Comparison of ENCODE assay signal across 20 cellular contexts in the genomic region with DNA sequence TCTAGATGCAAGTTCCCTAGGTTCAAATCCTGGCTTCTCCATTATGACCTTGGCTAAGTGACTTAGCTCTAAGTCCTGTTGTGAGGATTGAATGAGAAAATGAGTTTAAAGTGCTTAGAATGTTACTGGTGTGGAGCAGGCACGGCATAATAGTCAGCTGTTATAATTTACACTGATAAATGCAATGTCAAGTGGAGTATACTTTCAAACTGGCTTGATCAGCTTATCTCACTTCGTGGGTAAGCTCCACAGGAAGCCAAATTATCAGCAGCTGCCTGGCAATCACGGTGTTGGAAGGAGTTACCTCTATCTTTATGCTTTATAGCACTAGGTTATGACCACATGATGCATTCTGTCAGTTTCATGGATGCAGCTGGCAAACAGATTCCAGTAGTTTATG.
"Had no signal": no experiment of that assay in that cellular context is flagged by ENCODE, and none has a peak within 500 bp of the region (broad histone marks: within the 10 kb centered on the region; RNA-seq: fewer than 3 reads in every experiment).

No MANE protein-coding gene starts in this region.

- H3K9me3 ChIP-seq: gastroesophageal sphincter, heart right ventricle, left lung, prostate gland, right atrium auricular region, upper lobe of right lung had no signal

- H3K4me1 ChIP-seq: gastroesophageal sphincter, heart right ventricle, left lung, prostate gland, right atrium auricular region, upper lobe of right lung had no signal

- H3K27ac ChIP-seq: gastroesophageal sphincter, heart right ventricle, left lung, prostate gland, right atrium auricular region, upper lobe of right lung had no signal

- DNase-seq: activated CD4-positive, alpha-beta memory T cell treated with anti-CD3 and anti-CD28 coated beads, Interleukin-2, amount 10 ng/mL, durations not matched to agents 7 days and 5 days; activated CD4-positive, alpha-beta T cell treated with anti-CD3 and anti-CD28 coated beads for 36 hours; activated CD8-positive, alpha-beta memory T cell treated with anti-CD3 and anti-CD28 coated beads, Interleukin-2, amount 10 ng/mL, durations not matched to agents 7 days and 5 days; activated naive CD4-positive, alpha-beta T cell; activated naive CD8-positive, alpha-beta T cell treated with anti-CD3 and anti-CD28 coated beads for 36 hours; amniotic stem cell; effector CD8-positive, alpha-beta T cell; heart right ventricle; left lung; nephron progenitor cell; stimulated activated CD4-positive, alpha-beta T cell treated with anti-CD3 and anti-CD28 coated beads, Interleukin-12 subunit alpha, Interleukin-12 subunit beta, amount 100 ng/mL, for 4 hours; stimulated activated CD4-positive, alpha-beta T cell treated with anti-CD3 and anti-CD28 coated beads, Interleukin-1b, Interleukin-23, amount 100 ng/mL, for 48 hours; stimulated activated CD8-positive, alpha-beta memory T cell treated with anti-CD3 and anti-CD28 coated beads, Interleukin-4, amount 100 ng/mL, for 48 hours; stimulated activated naive CD4-positive, alpha-beta T cell; upper lobe of right lung had no signal

- H3K36me3 ChIP-seq: gastroesophageal sphincter, heart right ventricle, left lung, prostate gland, right atrium auricular region, upper lobe of right lung had no signal

- H3K4me3 ChIP-seq: gastroesophageal sphincter, heart right ventricle, left lung, prostate gland, right atrium auricular region, upper lobe of right lung had no signal

- H3K27me3 ChIP-seq: gastroesophageal sphincter, heart right ventricle, left lung, right atrium auricular region, upper lobe of right lung had no signal

- ATAC-seq: activated CD4-positive, alpha-beta T cell treated with anti-CD3 and anti-CD28 coated beads for 36 hours; activated CD8-positive, alpha-beta memory T cell treated with anti-CD3 and anti-CD28 coated beads, Interleukin-2, amount 10 ng/mL, durations not matched to agents 7 days and 5 days; activated T-helper 17 cell treated with anti-CD3 and anti-CD28 coated beads, Interleukin-2, amount 50 U/mL, for 72 hours; esophagus mucosa; gastroesophageal sphincter; heart right ventricle; left lung; upper lobe of right lung had no signal
